ENCODE assay signal across 8 cellular contexts in genomic region chr1:35192056-35192852, GRCh38. TPM values are rescaled to one million over a fixed set of nuclear protein-coding genes. Genes with fewer than 3 reads are reported as not detected.
DNase-seq lines count a peak whose midpoint lies in the region; ATAC-seq and TF ChIP-seq lines count a peak whose summit lies in the region.

No MANE protein-coding gene starts in this region.

- H3K4me1 ChIP-seq in breast epithelium: peaks cover 0 to 18% of the 10 kb centered on the region in 2 donors

- DNase-seq in NCI-H2196 (lab: John Stamatoyannopoulos, UW; ENCODE audit: unreplicated experiment) (peak; percentile 86), breast epithelium (ENCODE audit: low spot score in 2 of 2) (peak; percentile 72 to 81), inferior parietal cortex (ENCODE audit: extremely low spot score) (peak; percentile 77), smooth muscle cell of the brain vasculature (ENCODE audit: low read depth, low spot score) (peak; percentile 44)

- intact Hi-C loops in breast epithelium (cut with DNase I; ENCODE audit: low total_unique reads): no loop called here

- peak; percentile 35 for ATAC-seq in HG02981 (IDR thresholded peaks at IDR 0.05; ENCODE audit: unreplicated experiment)
- ATAC-seq in GM18861 (IDR thresholded peaks at IDR 0.05; ENCODE audit: unreplicated experiment): no peak

- H3K4me3 ChIP-seq in WI38 (ENCODE audit: low read depth, low read length) (peak overlapping the region; percentile 96), breast epithelium (peak overlapping the region; percentile 93 to 100 (median 93))

- TF ChIP-seq CTCF in WI38 (IDR thresholded peaks at IDR 0.05; ENCODE audit: low read depth, low read length) (no peak), breast epithelium (IDR thresholded peaks at IDR 0.05) (peak in 1 of 3 donors; percentile 33)

- TF ChIP-seq POLR2A in GM15510 (IDR thresholded peaks at IDR 0.05; ENCODE audit: borderline replicate concordance, extremely low read depth, insufficient read length) (peak; percentile 64), breast epithelium (IDR thresholded peaks at IDR 0.05) (no peak)

- H3K36me3 ChIP-seq in breast epithelium: no peaks in the 10 kb centered on the region

- no peaks in the 10 kb centered on the region for H3K9me3 ChIP-seq in breast epithelium

- peak overlapping the region; percentile 97 for H3K27ac ChIP-seq in breast epithelium

- H3K27me3 ChIP-seq in breast epithelium: no peaks in the 10 kb centered on the region

RNA-seq across cellular contexts. Expression of gene SFPQ, which starts 0.7 kb away (rescaled TPM):
- 100 to 1,000 TPM; 249 to 314 (median 269) TPM for total RNA-seq in breast epithelium
